Comparison of ENCODE assay signal across 1 cellular context in genomic region chr11:75874942-75875341, GRCh38.
TF ChIP-seq lines count a peak whose summit lies in the region.

No MANE protein-coding gene starts in this region.

TF ChIP-seq in K562, 482 proteins besides CTCF, POLR2A, EP300 and RAD21 (continued from another document):
- TF ChIP-seq MNT (conservative IDR thresholded peaks at IDR 0.05) (no peak), PKNOX1 (IDR thresholded peaks at IDR 0.05) (no peak), MAFK (IDR thresholded peaks at IDR 0.05; ENCODE audit: low read length) (peak; percentile 65; the same call in 1 of the 2 replicates), ATF4 (CRISPR knock-in tag; IDR thresholded peaks at IDR 0.05) (no peak), MAFF (IDR thresholded peaks at IDR 0.05; ENCODE audit: low read length) (peak; percentile 70), HDAC2 (IDR thresholded peaks at IDR 0.05) (no peak), CREBBP (IDR thresholded peaks at IDR 0.05; ENCODE audit: low read depth, low read length) (no peak), DMBX1 (CRISPR knock-in tag; IDR thresholded peaks at IDR 0.05; ENCODE audit: borderline replicate concordance) (no peak), ATF3 (IDR thresholded peaks at IDR 0.05) (no peak), ATF3 (CRISPR knock-in tag; conservative IDR thresholded peaks at IDR 0.05) (no peak), TSHZ1 (CRISPR knock-in tag; IDR thresholded peaks at IDR 0.05) (no peak), ZNF592 (IDR thresholded peaks at IDR 0.05) (no peak), TBL1XR1 (IDR thresholded peaks at IDR 0.05; ENCODE audit: low read length in 2 of 2) (no peak), ZNF316 (IDR thresholded peaks at IDR 0.05) (peak; percentile 85), MAFG (tag; conservative IDR thresholded peaks at IDR 0.05) (peak; percentile 56)
